Comparison of ENCODE assay signal across 14 cellular contexts in the genomic region with DNA sequence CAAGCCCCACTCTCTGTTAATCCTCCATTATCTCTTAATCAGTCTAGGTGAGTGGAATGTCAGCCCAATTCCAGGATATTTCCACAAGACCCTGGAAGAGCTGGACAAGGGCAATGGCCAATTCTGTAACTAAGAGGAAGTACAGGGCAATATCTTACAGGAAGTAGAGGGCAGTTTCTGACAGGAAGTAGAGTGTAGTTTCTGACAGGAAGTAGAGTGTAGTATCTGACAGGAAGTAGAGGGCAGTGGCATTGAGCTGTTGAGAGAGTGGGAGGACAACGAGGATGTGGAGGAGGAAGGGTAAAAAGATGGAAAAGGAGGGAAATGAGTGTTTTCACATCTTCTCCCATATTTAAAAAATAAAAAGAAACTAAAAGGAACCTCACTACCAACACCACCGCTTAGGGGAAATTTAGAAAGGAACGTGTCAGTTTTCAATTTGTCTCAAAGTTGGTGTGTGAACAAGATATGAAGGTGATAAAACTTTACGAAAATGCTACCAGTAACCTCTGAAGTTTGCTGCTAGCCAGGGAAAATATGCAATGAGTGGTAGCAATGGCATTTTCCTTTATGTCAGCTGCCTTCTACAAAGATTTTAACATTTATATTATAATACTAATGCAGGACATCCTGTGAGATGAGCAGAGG.
DNase-seq lines count a peak whose midpoint lies in the region; ATAC-seq and TF ChIP-seq lines count a peak whose summit lies in the region.
"Had no signal": no experiment of that assay in that cellular context is flagged by ENCODE, and none has a peak within 500 bp of the region (broad histone marks: within the 10 kb centered on the region; RNA-seq: fewer than 3 reads in every experiment).

No MANE protein-coding gene starts in this region.

- H3K4me1 ChIP-seq in GM23338 (ENCODE audit: insufficient read depth) = no peaks in the 10 kb centered on the region
- H3K4me1 ChIP-seq in hepatocyte (ENCODE audit: insufficient read depth) = no peaks in the 10 kb centered on the region
- H3K4me1 ChIP-seq: thyroid gland had no signal

- no peak for TF ChIP-seq CTCF in CD4-positive, alpha-beta T cell (IDR thresholded peaks at IDR 0.05)
- no peak for TF ChIP-seq CTCF in GM23338 (conservative IDR thresholded peaks at IDR 0.05; ENCODE audit: low read depth in 2 of 2)
- TF ChIP-seq CTCF in RWPE1 (conservative IDR thresholded peaks at IDR 0.05; ENCODE audit: low read depth) = no peak
- TF ChIP-seq CTCF in hepatocyte (IDR thresholded peaks at IDR 0.05; ENCODE audit: poor library complexity) = no peak

- H3K9me3 ChIP-seq in CD4-positive, alpha-beta T cell (ENCODE audit: control insufficient read depth, low read length) = peaks cover 6% of the 10 kb centered on the region
- H3K9me3 ChIP-seq in hepatocyte (ENCODE audit: low read depth) = no peaks in the 10 kb centered on the region
- H3K9me3 ChIP-seq: thyroid gland had no signal

- H3K36me3 ChIP-seq in GM23338 (ENCODE audit: insufficient read depth) (no peaks in the 10 kb centered on the region), hepatocyte (replicated peaks; ENCODE audit: insufficient read depth, low read depth) (no peaks in the 10 kb centered on the region)
- H3K36me3 ChIP-seq: thyroid gland had no signal

- POLR2A ChIA-PET in CD4-positive, alpha-beta T cell (lab: Charles Lee) = no interaction called here
- POLR2A ChIA-PET in RWPE1 (lab: Yijun Ruan, JAX; ENCODE audit: low non-redundant PET) = no interaction called here

- H3K9me2 ChIP-seq in GM23338 (ENCODE audit: insufficient read depth) (peaks cover 38% of the 10 kb centered on the region), hepatocyte (replicated peaks; ENCODE audit: insufficient read depth) (no peaks in the 10 kb centered on the region)

- no peaks in the 10 kb centered on the region for H3K27me3 Mint-ChIP-seq in CD4-positive, alpha-beta T cell
- peaks cover 2% of the 10 kb centered on the region for H3K27me3 Mint-ChIP-seq in GM23338 (ENCODE audit: insufficient read depth, low read depth, poor library complexity)
- peaks cover 14% of the 10 kb centered on the region for H3K27me3 Mint-ChIP-seq in central memory CD8-positive, alpha-beta T cell

- no peak overlapping the region for H3K4me3 ChIP-seq in GM23338
- H3K4me3 ChIP-seq in hepatocyte = no peak overlapping the region
- H3K4me3 ChIP-seq: thyroid gland had no signal

- peaks cover 6% of the 10 kb centered on the region for H3K4me1 Mint-ChIP-seq in CD4-positive, alpha-beta T cell (ENCODE audit: low read depth)
- H3K4me1 Mint-ChIP-seq in GM23338 = peaks cover 6% of the 10 kb centered on the region
- H3K4me1 Mint-ChIP-seq in central memory CD8-positive, alpha-beta T cell = peaks cover 7% of the 10 kb centered on the region

- peak overlapping the region; percentile 67; the same call in 1 of the 2 replicates for H2AFZ ChIP-seq in GM23338
- H2AFZ ChIP-seq in hepatocyte = no peak overlapping the region

- 63% methylated on average over 4 of the region's 4 CpGs for WGBS in hepatocyte (ENCODE audit: low lambda C conversion rate, missing lambda C conversion rate)

- ATAC-seq in CD4-positive, alpha-beta T cell (ENCODE audit: poor library complexity) = no peak
- ATAC-seq in GM23338 = no peak
- ATAC-seq in central memory CD8-positive, alpha-beta T cell (replicated peaks; ENCODE audit: extremely low read depth, poor library complexity, severe bottlenecking) = no peak
- ATAC-seq in GM21619 (IDR thresholded peaks at IDR 0.05; ENCODE audit: unreplicated experiment) = no peak
- ATAC-seq in Right ventricle myocardium inferior = no peak

- no peaks in the 10 kb centered on the region for H3K79me2 ChIP-seq in GM23338 (replicated peaks; ENCODE audit: insufficient read depth)
- H3K79me2 ChIP-seq in hepatocyte = no peaks in the 10 kb centered on the region

- H3F3A ChIP-seq in GM23338 (replicated peaks; ENCODE audit: low read depth) = no peaks in the 10 kb centered on the region

- H3K27me3 ChIP-seq in CD4-positive, alpha-beta T cell (ENCODE audit: control insufficient read depth, insufficient read depth, low read length) = no peaks in the 10 kb centered on the region
- H3K27me3 ChIP-seq in GM23338 (ENCODE audit: insufficient read depth) = no peaks in the 10 kb centered on the region
- H3K27me3 ChIP-seq in hepatocyte = no peaks in the 10 kb centered on the region
- H3K27me3 ChIP-seq: thyroid gland had no signal

- no peak overlapping the region for H3K4me2 ChIP-seq in GM23338
- H3K4me2 ChIP-seq in hepatocyte = no peak overlapping the region

- H4K20me1 ChIP-seq in GM23338 (replicated peaks; ENCODE audit: insufficient read depth) = no peaks in the 10 kb centered on the region
- no peaks in the 10 kb centered on the region for H4K20me1 ChIP-seq in hepatocyte (ENCODE audit: insufficient read depth, poor library complexity, severe bottlenecking)

- no peak overlapping the region for H3K4me3 Mint-ChIP-seq in CD4-positive, alpha-beta T cell
- no peak overlapping the region for H3K4me3 Mint-ChIP-seq in GM23338
- peak overlapping the region; percentile 17 for H3K4me3 Mint-ChIP-seq in central memory CD8-positive, alpha-beta T cell

- H3K27ac Mint-ChIP-seq in CD4-positive, alpha-beta T cell = peak overlapping the region; percentile 2
- H3K27ac Mint-ChIP-seq in GM23338 = no peak overlapping the region
- peak overlapping the region; percentile 52 for H3K27ac Mint-ChIP-seq in central memory CD8-positive, alpha-beta T cell (ENCODE audit: low read depth)

- H3K9me3 Mint-ChIP-seq in CD4-positive, alpha-beta T cell = peaks cover 7% of the 10 kb centered on the region
- no peaks in the 10 kb centered on the region for H3K9me3 Mint-ChIP-seq in GM23338
- H3K9me3 Mint-ChIP-seq in central memory CD8-positive, alpha-beta T cell = peaks cover 13% of the 10 kb centered on the region

- no peak overlapping the region for H3K27ac ChIP-seq in CD4-positive, alpha-beta T cell (ENCODE audit: low read depth, low read length)
- H3K27ac ChIP-seq in GM23338 (ENCODE audit: low read depth) (no peak overlapping the region), RWPE1 (no peak overlapping the region), hepatocyte (no peak overlapping the region)
- H3K27ac ChIP-seq: thyroid gland had no signal

- no peak for DNase-seq in CD4-positive, alpha-beta T cell
- no peak for DNase-seq in GM23338 (ENCODE audit: low spot score)
- peak; percentile 28 for DNase-seq in OCI-M1 (lab: John Stamatoyannopoulos, UW)
- DNase-seq in central memory CD8-positive, alpha-beta T cell (ENCODE audit: low spot score in 2 of 2) = no peak
- no peak for DNase-seq in RWPE1 (ENCODE audit: low spot score)
- DNase-seq in hepatocyte (ENCODE audit: low spot score) = no peak
- no peak for DNase-seq in Right ventricle myocardium inferior (ENCODE audit: missing footprints)
- DNase-seq: activated CD4-positive, CD25-positive, alpha-beta regulatory T cell; cerebellar nuclear complex; NCI-H1092 treated with DMSO at 0.1 percent for 48 hours; NCI-H345; Right ventricle myocardium superior; thyroid gland had no signal

- no peaks in the 10 kb centered on the region for H3K36me3 Mint-ChIP-seq in CD4-positive, alpha-beta T cell (ENCODE audit: low read depth)
- no peaks in the 10 kb centered on the region for H3K36me3 Mint-ChIP-seq in GM23338 (ENCODE audit: low read depth)
- H3K36me3 Mint-ChIP-seq in central memory CD8-positive, alpha-beta T cell (ENCODE audit: insufficient read depth) = peaks cover 2% of the 10 kb centered on the region

- CTCF ChIA-PET in CD4-positive, alpha-beta T cell (lab: Charles Lee) = no interaction called here
- CTCF ChIA-PET in RWPE1 (lab: Yijun Ruan, JAX) = interaction anchor here (0.7 kb wide), 1 partner anchor 8 kb away, joined by 3 read pairs; no protein-coding TSS in a partner anchor

- intact Hi-C loops in CD4-positive, alpha-beta T cell (cut with DNase I, micrococcal nuclease) = no loop called here
- intact Hi-C loops in Right ventricle myocardium inferior (cut with DNase I) = no loop called here

TF ChIP-seq in GM23338, 12 proteins besides CTCF, POLR2A, EP300 and RAD21 (continues in another document):
- TF ChIP-seq, protein P1, sequence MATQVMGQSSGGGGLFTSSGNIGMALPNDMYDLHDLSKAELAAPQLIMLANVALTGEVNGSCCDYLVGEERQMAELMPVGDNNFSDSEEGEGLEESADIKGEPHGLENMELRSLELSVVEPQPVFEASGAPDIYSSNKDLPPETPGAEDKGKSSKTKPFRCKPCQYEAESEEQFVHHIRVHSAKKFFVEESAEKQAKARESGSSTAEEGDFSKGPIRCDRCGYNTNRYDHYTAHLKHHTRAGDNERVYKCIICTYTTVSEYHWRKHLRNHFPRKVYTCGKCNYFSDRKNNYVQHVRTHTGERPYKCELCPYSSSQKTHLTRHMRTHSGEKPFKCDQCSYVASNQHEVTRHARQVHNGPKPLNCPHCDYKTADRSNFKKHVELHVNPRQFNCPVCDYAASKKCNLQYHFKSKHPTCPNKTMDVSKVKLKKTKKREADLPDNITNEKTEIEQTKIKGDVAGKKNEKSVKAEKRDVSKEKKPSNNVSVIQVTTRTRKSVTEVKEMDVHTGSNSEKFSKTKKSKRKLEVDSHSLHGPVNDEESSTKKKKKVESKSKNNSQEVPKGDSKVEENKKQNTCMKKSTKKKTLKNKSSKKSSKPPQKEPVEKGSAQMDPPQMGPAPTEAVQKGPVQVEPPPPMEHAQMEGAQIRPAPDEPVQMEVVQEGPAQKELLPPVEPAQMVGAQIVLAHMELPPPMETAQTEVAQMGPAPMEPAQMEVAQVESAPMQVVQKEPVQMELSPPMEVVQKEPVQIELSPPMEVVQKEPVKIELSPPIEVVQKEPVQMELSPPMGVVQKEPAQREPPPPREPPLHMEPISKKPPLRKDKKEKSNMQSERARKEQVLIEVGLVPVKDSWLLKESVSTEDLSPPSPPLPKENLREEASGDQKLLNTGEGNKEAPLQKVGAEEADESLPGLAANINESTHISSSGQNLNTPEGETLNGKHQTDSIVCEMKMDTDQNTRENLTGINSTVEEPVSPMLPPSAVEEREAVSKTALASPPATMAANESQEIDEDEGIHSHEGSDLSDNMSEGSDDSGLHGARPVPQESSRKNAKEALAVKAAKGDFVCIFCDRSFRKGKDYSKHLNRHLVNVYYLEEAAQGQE (IDR thresholded peaks at IDR 0.05; ENCODE audit: unreplicated experiment) = no peak
